In genomic region chr2:30232027-30232800, GRCh38 we compare ENCODE assay signal across 1 cellular context.
A peak's percentile ranks its signal among the peaks of the same experiment; 100 is the strongest.
TF ChIP-seq lines count a peak whose summit lies in the region.

No MANE protein-coding gene starts in this region.

TF ChIP-seq in K562, 482 proteins besides CTCF, POLR2A, EP300 and RAD21 (continued from another document):
- TF ChIP-seq RFX1 (IDR thresholded peaks at IDR 0.05) = no peak
- TF ChIP-seq ZNF639 (CRISPR knock-in tag; conservative IDR thresholded peaks at IDR 0.05 in 1 of 2, IDR thresholded peaks at IDR 0.05 in 1 of 2) = no peak
- no peak for TF ChIP-seq NCOR1 (IDR thresholded peaks at IDR 0.05)
- peak in 1 of 2 experiments; percentile 27 for TF ChIP-seq E2F6 (IDR thresholded peaks at IDR 0.05; ENCODE audit: borderline replicate concordance in 1 of 2, extremely low read depth in 1 of 2, insufficient read depth in 1 of 2, insufficient read length in 1 of 2, low read depth in 1 of 2, low read length in 1 of 2, poor library complexity in 1 of 2, severe bottlenecking in 1 of 2)
- no peak for TF ChIP-seq FIP1L1 (IDR thresholded peaks at IDR 0.05; ENCODE audit: low read depth, low read length, poor library complexity, severe bottlenecking)
- TF ChIP-seq POLR2AphosphoS5 (IDR thresholded peaks at IDR 0.05; ENCODE audit: control insufficient read depth, insufficient read depth, low read depth, low read length) = no peak
- no peak for TF ChIP-seq ZNF583 (CRISPR knock-in tag; IDR thresholded peaks at IDR 0.05)
- TF ChIP-seq DIDO1 (tag; IDR thresholded peaks at IDR 0.05; ENCODE audit: low read depth) = no peak
- 0 out of 2 replicates have a peak, but pooled peaks have one; percentile 6 for TF ChIP-seq ZNF511 (CRISPR knock-in tag; IDR thresholded peaks at IDR 0.05)
- TF ChIP-seq CHD1 (IDR thresholded peaks at IDR 0.05; ENCODE audit: low read length) = peak; percentile 72
- TF ChIP-seq NELFE (IDR thresholded peaks at IDR 0.05; ENCODE audit: insufficient read depth, insufficient read length) = no peak
- TF ChIP-seq CCNT2 (IDR thresholded peaks at IDR 0.05; ENCODE audit: borderline replicate concordance, extremely low read depth, insufficient read length, low read depth, low read length) = peak; percentile 47
- no peak for TF ChIP-seq MAFG (tag; conservative IDR thresholded peaks at IDR 0.05)
- no peak for TF ChIP-seq GATAD2A (IDR thresholded peaks at IDR 0.05)
- TF ChIP-seq GATA2 (CRISPR knock-in tag; IDR thresholded peaks at IDR 0.05) = no peak
- peak; percentile 33 for TF ChIP-seq NFYB (IDR thresholded peaks at IDR 0.05; ENCODE audit: extremely low read depth, insufficient read length)
- no peak for TF ChIP-seq TOE1 (IDR thresholded peaks at IDR 0.05; ENCODE audit: borderline replicate concordance)
- no peak for TF ChIP-seq TOE1 (CRISPR knock-in tag; IDR thresholded peaks at IDR 0.05; ENCODE audit: borderline replicate concordance, low read depth)
- TF ChIP-seq ATF1 (CRISPR knock-in tag; IDR thresholded peaks at IDR 0.05) = no peak
- no peak for TF ChIP-seq ATF1 (tag; IDR thresholded peaks at IDR 0.05)
- TF ChIP-seq ZKSCAN8 (CRISPR knock-in tag; IDR thresholded peaks at IDR 0.05) = no peak
- TF ChIP-seq PHB (CRISPR knock-in tag; IDR thresholded peaks at IDR 0.05) = no peak
- TF ChIP-seq TRIM28 (IDR thresholded peaks at IDR 0.05) = no peak
- TF ChIP-seq CHD2 (IDR thresholded peaks at IDR 0.05; ENCODE audit: low read depth, low read length) = no peak
- no peak for TF ChIP-seq HIVEP1 (CRISPR knock-in tag; IDR thresholded peaks at IDR 0.05)
- TF ChIP-seq ZNF217 (CRISPR knock-in tag; IDR thresholded peaks at IDR 0.05) = no peak
TF ChIP-seq in K562: peak in this region for 28.
